14 cellular contexts compared by ENCODE assay signal in genomic region chr2:113172721-113173562, GRCh38. TPM values are rescaled to one million over a fixed set of nuclear protein-coding genes. Genes with fewer than 3 reads are reported as not detected.
A peak's percentile ranks its signal among the peaks of the same experiment; 100 is the strongest.
DNase-seq lines count a peak whose midpoint lies in the region; ATAC-seq and TF ChIP-seq lines count a peak whose summit lies in the region.
"Had no signal": no experiment of that assay in that cellular context is flagged by ENCODE, and none has a peak within 500 bp of the region (broad histone marks: within the 10 kb centered on the region; RNA-seq: fewer than 3 reads in every experiment).

No MANE protein-coding gene starts in this region.

- H2AFZ ChIP-seq in KMS-11 (ENCODE audit: low read depth), result no peak overlapping the region

- H3K36me3 ChIP-seq in KMS-11 (ENCODE audit: insufficient read depth), result no peaks in the 10 kb centered on the region

- H3K79me2 ChIP-seq in KMS-11 (ENCODE audit: insufficient read depth, low read depth), result 0 out of 2 replicates have a peak, but pooled peaks cover 4% of the 10 kb centered on the region

- intact Hi-C loops in CD4-positive, alpha-beta T cell (cut with DNase I, micrococcal nuclease), result loop anchor here in 1 of 2 experiments (5.0 kb wide), 1 partner anchor 181 kb away; no protein-coding TSS in a partner anchor
- intact Hi-C loops in natural killer cell (cut with micrococcal nuclease), result loop anchor here (1.0 to 10.0 kb wide), 2 partner anchors 35 to 722 kb away; partner anchors contain the start of gene ACTR3
- intact Hi-C loops in sciatic nerve (cut with DNase I), result no loop called here

- H3K4me3 Mint-ChIP-seq in CD4-positive, alpha-beta T cell, result peak overlapping the region; percentile 92
- H3K4me3 Mint-ChIP-seq in activated naive CD8-positive, alpha-beta T cell treated with anti-CD3 and anti-CD28 coated beads, Interleukin-2, amount 10 ng/mL, durations not matched to agents 7 days and 5 days, result peak overlapping the region; percentile 95
- peak overlapping the region; percentile 85 for H3K4me3 Mint-ChIP-seq in natural killer cell

- POLR2A ChIA-PET in CD4-positive, alpha-beta T cell (lab: Charles Lee), result interaction anchor here (0.9 to 4.1 kb wide), 12 partner anchors 9 to 217 kb away, joined by 3 to 91 read pairs (median 16); no protein-coding TSS in a partner anchor
- POLR2A ChIA-PET in activated naive CD8-positive, alpha-beta T cell treated with anti-CD3 and anti-CD28 coated beads, Interleukin-2, amount 10 ng/mL, durations not matched to agents 7 days and 5 days (lab: Charles Lee), result interaction anchor here (0.9 to 6.1 kb wide), 9 partner anchors 9 to 62 kb away, joined by 3 to 85 read pairs (median 14); no protein-coding TSS in a partner anchor

- peak overlapping the region; percentile 88 for H3K27ac ChIP-seq in CD4-positive, alpha-beta T cell (ENCODE audit: low read depth, low read length)
- H3K27ac ChIP-seq in KMS-11, result peak overlapping the region; percentile 14; the same call in 1 of the 2 replicates

- DNase-seq in CD4-positive, alpha-beta T cell, result no peak
- no peak for DNase-seq in activated naive CD8-positive, alpha-beta T cell treated with anti-CD3 and anti-CD28 coated beads, Interleukin-2, amount 10 ng/mL, durations not matched to agents 7 days and 5 days
- DNase-seq in natural killer cell (no peak), NCI-H2171 treated with DMSO at 0.1 percent for 48 hours (lab: John Stamatoyannopoulos, UW) (no peak), T-helper 9 cell (no peak), sciatic nerve (ENCODE audit: low spot score) (no peak), CD1c-positive myeloid dendritic cell (ENCODE audit: extremely low spot score) (no peak)
- DNase-seq: amniotic stem cell, foreskin fibroblast, NCI-H1092 treated with DMSO at 0.1 percent for 48 hours, NCI-H526 had no signal

- H3K4me2 ChIP-seq in KMS-11, result 0 out of 2 replicates have a peak overlapping the region, but pooled peaks have one; percentile 6

- no peak for ATAC-seq in CD4-positive, alpha-beta T cell (ENCODE audit: poor library complexity)
- ATAC-seq in activated naive CD8-positive, alpha-beta T cell treated with anti-CD3 and anti-CD28 coated beads, Interleukin-2, amount 10 ng/mL, durations not matched to agents 7 days and 5 days (ENCODE audit: low read depth), result no peak
- no peak for ATAC-seq in natural killer cell
- ATAC-seq in sciatic nerve, result no peak

- no peak for TF ChIP-seq CTCF in CD4-positive, alpha-beta T cell (IDR thresholded peaks at IDR 0.05)
- no peak for TF ChIP-seq CTCF in KMS-11 (conservative IDR thresholded peaks at IDR 0.05; ENCODE audit: low read depth, low read length)
- TF ChIP-seq CTCF in natural killer cell (IDR thresholded peaks at IDR 0.05), result no peak

- peaks cover 37% of the 10 kb centered on the region for H3K36me3 Mint-ChIP-seq in CD4-positive, alpha-beta T cell (ENCODE audit: low read depth)
- peaks cover 53% of the 10 kb centered on the region for H3K36me3 Mint-ChIP-seq in activated naive CD8-positive, alpha-beta T cell treated with anti-CD3 and anti-CD28 coated beads, Interleukin-2, amount 10 ng/mL, durations not matched to agents 7 days and 5 days
- no peaks in the 10 kb centered on the region for H3K36me3 Mint-ChIP-seq in natural killer cell

- no peaks in the 10 kb centered on the region for H3K27me3 ChIP-seq in CD4-positive, alpha-beta T cell (ENCODE audit: control insufficient read depth, insufficient read depth, low read length)
- H3K27me3 ChIP-seq in KMS-11 (ENCODE audit: insufficient read depth, low read depth), result no peaks in the 10 kb centered on the region
- H3K27me3 ChIP-seq: dorsolateral prefrontal cortex had no signal

- H3K9me3 ChIP-seq in CD4-positive, alpha-beta T cell (ENCODE audit: control insufficient read depth, low read length), result no peaks in the 10 kb centered on the region

- no peaks in the 10 kb centered on the region for H3K9me3 Mint-ChIP-seq in CD4-positive, alpha-beta T cell
- H3K9me3 Mint-ChIP-seq in activated naive CD8-positive, alpha-beta T cell treated with anti-CD3 and anti-CD28 coated beads, Interleukin-2, amount 10 ng/mL, durations not matched to agents 7 days and 5 days, result no peaks in the 10 kb centered on the region
- H3K9me3 Mint-ChIP-seq in natural killer cell, result peaks cover 0 to 2% of the 10 kb centered on the region in 2 donors

- no peaks in the 10 kb centered on the region for H4K20me1 ChIP-seq in KMS-11 (ENCODE audit: insufficient read depth)

- H3K27me3 Mint-ChIP-seq in CD4-positive, alpha-beta T cell, result peaks cover 5% of the 10 kb centered on the region
- no peaks in the 10 kb centered on the region for H3K27me3 Mint-ChIP-seq in activated naive CD8-positive, alpha-beta T cell treated with anti-CD3 and anti-CD28 coated beads, Interleukin-2, amount 10 ng/mL, durations not matched to agents 7 days and 5 days
- no peaks in the 10 kb centered on the region for H3K27me3 Mint-ChIP-seq in natural killer cell (ENCODE audit: low read depth in 2 of 2)

- peak overlapping the region; percentile 93 for H3K27ac Mint-ChIP-seq in CD4-positive, alpha-beta T cell
- peak overlapping the region; percentile 90 for H3K27ac Mint-ChIP-seq in activated naive CD8-positive, alpha-beta T cell treated with anti-CD3 and anti-CD28 coated beads, Interleukin-2, amount 10 ng/mL, durations not matched to agents 7 days and 5 days
- peak overlapping the region; percentile 85 to 91 for H3K27ac Mint-ChIP-seq in natural killer cell

- H3K4me1 ChIP-seq in KMS-11 (ENCODE audit: low read depth, poor library complexity, severe bottlenecking), result peaks cover 8% of the 10 kb centered on the region

- CTCF ChIA-PET in CD4-positive, alpha-beta T cell (lab: Charles Lee), result interaction anchor here (0.9 to 3.8 kb wide), 7 partner anchors 8 to 217 kb away, joined by 3 to 35 read pairs (median 7); no protein-coding TSS in a partner anchor

- no peak overlapping the region for H3K9ac ChIP-seq in KMS-11

- H3K4me1 Mint-ChIP-seq in CD4-positive, alpha-beta T cell (ENCODE audit: low read depth), result peaks cover 76% of the 10 kb centered on the region
- peaks cover 62% of the 10 kb centered on the region for H3K4me1 Mint-ChIP-seq in activated naive CD8-positive, alpha-beta T cell treated with anti-CD3 and anti-CD28 coated beads, Interleukin-2, amount 10 ng/mL, durations not matched to agents 7 days and 5 days
- H3K4me1 Mint-ChIP-seq in natural killer cell, result peaks cover 71 to 79% of the 10 kb centered on the region in 2 donors

- no peak overlapping the region for H3K4me3 ChIP-seq in KMS-11 (IDR thresholded peaks at IDR 0.05; ENCODE audit: insufficient read depth, low read depth, low read length)

RNA-seq across cellular contexts. Expression of gene PSD4, which starts 0.8 kb away (rescaled TPM):
- total RNA-seq in CD4-positive, alpha-beta T cell, result 100 to 1,000 TPM in 1 of 2 experiments, 10 to 100 TPM in 1; 96.5 to 101 TPM
- 100 to 1,000 TPM; 361 to 385 TPM for total RNA-seq in activated naive CD8-positive, alpha-beta T cell treated with anti-CD3 and anti-CD28 coated beads, Interleukin-2, amount 10 ng/mL, durations not matched to agents 7 days and 5 days
- total RNA-seq in natural killer cell (100 to 1,000 TPM; 280 to 347 (median 340) TPM), sciatic nerve (20.3 TPM)

RNA-seq across cellular contexts. Expression of gene IL1RN, which starts 45.5 kb away (rescaled TPM):
- total RNA-seq in CD4-positive, alpha-beta T cell, result under 1 TPM; 0.31 to 0.58 TPM
- 1 to 10 TPM; 2.1 to 4.0 TPM for total RNA-seq in activated naive CD8-positive, alpha-beta T cell treated with anti-CD3 and anti-CD28 coated beads, Interleukin-2, amount 10 ng/mL, durations not matched to agents 7 days and 5 days
- total RNA-seq in natural killer cell (10 to 100 TPM in 1 of 3 donors, under 1 TPM in 2; 0.52 to 36.6 (median 0.91) TPM), sciatic nerve (15.0 TPM)
- total RNA-seq: osteoblast had no signal
